In the genomic region with DNA sequence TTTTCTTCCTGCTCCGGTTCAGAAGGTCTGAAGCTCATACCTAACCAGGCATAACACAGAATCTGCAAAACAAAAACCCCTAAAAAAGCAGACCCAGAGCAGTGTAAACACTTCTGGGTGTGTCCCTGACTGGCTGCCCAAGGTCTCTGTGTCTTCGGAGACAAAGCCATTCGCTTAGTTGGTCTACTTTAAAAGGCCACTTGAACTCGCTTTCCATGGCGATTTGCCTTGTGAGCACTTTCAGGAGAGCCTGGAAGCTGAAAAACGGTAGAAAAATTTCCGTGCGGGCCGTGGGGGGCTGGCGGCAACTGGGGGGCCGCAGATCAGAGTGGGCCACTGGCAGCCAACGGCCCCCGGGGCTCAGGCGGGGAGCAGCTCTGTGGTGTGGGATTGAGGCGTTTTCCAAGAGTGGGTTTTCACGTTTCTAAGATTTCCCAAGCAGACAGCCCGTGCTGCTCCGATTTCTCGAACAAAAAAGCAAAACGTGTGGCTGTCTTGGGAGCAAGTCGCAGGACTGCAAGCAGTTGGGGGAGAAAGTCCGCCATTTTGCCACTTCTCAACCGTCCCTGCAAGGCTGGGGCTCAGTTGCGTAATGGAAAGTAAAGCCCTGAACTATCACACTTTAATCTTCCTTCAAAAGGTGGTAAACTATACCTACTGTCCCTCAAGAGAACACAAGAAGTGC, we compare ENCODE assay signal across 8 cellular contexts. TPM values are rescaled to one million over a fixed set of nuclear protein-coding genes. Genes with fewer than 3 reads are reported as not detected.
DNase-seq lines count a peak whose midpoint lies in the region; ATAC-seq and TF ChIP-seq lines count a peak whose summit lies in the region.

No MANE protein-coding gene starts in this region.

- ATAC-seq in GM21529 (IDR thresholded peaks at IDR 0.05; ENCODE audit: unreplicated experiment), result no peak

- no peaks in the 10 kb centered on the region for H3K27me3 ChIP-seq in effector memory CD4-positive, alpha-beta T cell (replicated peaks; ENCODE audit: control insufficient read depth, insufficient read depth, low read length, poor library complexity, severe bottlenecking)
- H3K27me3 ChIP-seq in muscle layer of duodenum (ENCODE audit: low read depth, low read length) (no peaks in the 10 kb centered on the region), testis (no peaks in the 10 kb centered on the region)

- no peaks in the 10 kb centered on the region for H3K9me3 ChIP-seq in effector memory CD4-positive, alpha-beta T cell (ENCODE audit: control insufficient read depth, low read length)
- no peaks in the 10 kb centered on the region for H3K9me3 ChIP-seq in muscle layer of duodenum (ENCODE audit: control insufficient read depth in 1 of 2, low read length in 2 of 2)
- H3K9me3 ChIP-seq in testis, result no peaks in the 10 kb centered on the region

- DNase-seq in NCI-H1694 treated with DMSO at 0.1 percent for 48 hours (lab: John Stamatoyannopoulos, UW) (peak; percentile 63), testis (peak; percentile 73), kidney glomerular epithelial cell (lab: John Stamatoyannopoulos, UW) (no peak)
- DNase-seq in activated CD4-positive, alpha-beta T cell treated with anti-CD3 and anti-CD28 coated beads for 48 hours, result peak; percentile 79
- peak in 2 of 3 donors; percentile 38 to 57 for DNase-seq in effector memory CD4-positive, alpha-beta T cell

- H3K4me3 ChIP-seq in GM08714 (ENCODE audit: low read length), result peak overlapping the region; percentile 99
- H3K4me3 ChIP-seq in effector memory CD4-positive, alpha-beta T cell (ENCODE audit: insufficient read depth, low read depth, low read length, poor library complexity, severe bottlenecking), result peak overlapping the region; percentile 85
- H3K4me3 ChIP-seq in muscle layer of duodenum (ENCODE audit: low read depth in 1 of 2, low read length in 2 of 2), result peak overlapping the region; percentile 91 to 96
- H3K4me3 ChIP-seq in testis, result peak overlapping the region; percentile 90 to 94

- no peak for TF ChIP-seq POLR2A in testis (IDR thresholded peaks at IDR 0.05)

- no peak for TF ChIP-seq CTCF in testis (IDR thresholded peaks at IDR 0.05)

- peaks cover 30% of the 10 kb centered on the region for H3K36me3 ChIP-seq in effector memory CD4-positive, alpha-beta T cell (ENCODE audit: control insufficient read depth, insufficient read depth, low read length)
- H3K36me3 ChIP-seq in muscle layer of duodenum (ENCODE audit: control insufficient read depth in 1 of 2, insufficient read depth in 2 of 2, low read length in 2 of 2) (peaks cover 29 to 50% of the 10 kb centered on the region in 2 donors), testis (ENCODE audit: low read depth, missing control alignments) (no peaks in the 10 kb centered on the region)

- peak overlapping the region; percentile 98 for H3K27ac ChIP-seq in effector memory CD4-positive, alpha-beta T cell (ENCODE audit: insufficient read depth, low read length, poor library complexity, severe bottlenecking)
- H3K27ac ChIP-seq in muscle layer of duodenum (ENCODE audit: low read length) (peak overlapping the region; percentile 100), testis (peak overlapping the region; percentile 92 to 96)

- intact Hi-C loops in testis (cut with DNase I; ENCODE audit: low total_unique reads), result loop anchor here (5.0 kb wide), 1 partner anchor 76 kb away; the partner anchor contains the start of gene NEAT1

- WGBS in testis, 2 donors, result 0 to 4% methylated on average over 15 to 24 of the region's 24 CpGs

- peaks cover 12% of the 10 kb centered on the region for H3K4me1 ChIP-seq in effector memory CD4-positive, alpha-beta T cell (ENCODE audit: control insufficient read depth, insufficient read depth, low read length, poor library complexity, severe bottlenecking)
- H3K4me1 ChIP-seq in muscle layer of duodenum (ENCODE audit: control insufficient read depth in 1 of 2, insufficient read depth in 2 of 2, low read length in 2 of 2), result peaks cover 4 to 23% of the 10 kb centered on the region in 2 donors
- H3K4me1 ChIP-seq in testis, result peaks cover 38% of the 10 kb centered on the region

RNA-seq across cellular contexts. Expression of gene MALAT1, which starts 0.7 kb away (rescaled TPM):
- 1,000 to 10,000 TPM; 8,109 to 9,314 TPM for total RNA-seq in testis
- 26.7 TPM for polyA plus RNA-seq in testis (ENCODE audit: insufficient read depth, low read depth, low replicate concordance)

RNA-seq across cellular contexts. Expression of gene SCYL1, which starts 26.7 kb away (rescaled TPM):
- total RNA-seq in testis, result 100 to 1,000 TPM; 131 to 160 TPM
- polyA plus RNA-seq in testis (ENCODE audit: insufficient read depth, low read depth, low replicate concordance), result 127 TPM

RNA-seq across cellular contexts. Expression of gene LTBP3, which starts 60.0 kb away (rescaled TPM):
- 100 to 1,000 TPM; 112 to 126 TPM for total RNA-seq in testis
- polyA plus RNA-seq in testis (ENCODE audit: insufficient read depth, low read depth, low replicate concordance), result 58.1 TPM
